Comparison of ENCODE assay signal across 1 cellular context in genomic region chr6:17013701-17014100, GRCh38.
TF ChIP-seq lines count a peak whose summit lies in the region.

No MANE protein-coding gene starts in this region.

TF ChIP-seq in SK-N-SH, 30 proteins besides CTCF, POLR2A, EP300 and RAD21 (continued from another document):
- TF ChIP-seq ZBTB33 (IDR thresholded peaks at IDR 0.05; ENCODE audit: borderline replicate concordance, low read depth) (peak; percentile 17; the same call in 1 of the 2 replicates), FOXM1 (IDR thresholded peaks at IDR 0.05; ENCODE audit: low read depth) (no peak), POLR2AphosphoS5 (IDR thresholded peaks at IDR 0.05; ENCODE audit: low read depth, low read length) (peak; percentile 72; the same call in 1 of the 2 replicates), NFIC (IDR thresholded peaks at IDR 0.05; ENCODE audit: borderline replicate concordance) (peak; percentile 51; the same call in 1 of the 2 replicates), REST (IDR thresholded peaks at IDR 0.05; ENCODE audit: low read depth, low read length) (no peak), RFX5 (IDR thresholded peaks at IDR 0.05; ENCODE audit: low read length) (no peak), FOSL2 (IDR thresholded peaks at IDR 0.05; ENCODE audit: borderline replicate concordance, low read depth) (peak; percentile 91), PBX3 (IDR thresholded peaks at IDR 0.05) (peak; percentile 75), JUND (IDR thresholded peaks at IDR 0.05) (peak; percentile 85)
